Comparison of ENCODE assay signal across 17 cellular contexts in the genomic region with DNA sequence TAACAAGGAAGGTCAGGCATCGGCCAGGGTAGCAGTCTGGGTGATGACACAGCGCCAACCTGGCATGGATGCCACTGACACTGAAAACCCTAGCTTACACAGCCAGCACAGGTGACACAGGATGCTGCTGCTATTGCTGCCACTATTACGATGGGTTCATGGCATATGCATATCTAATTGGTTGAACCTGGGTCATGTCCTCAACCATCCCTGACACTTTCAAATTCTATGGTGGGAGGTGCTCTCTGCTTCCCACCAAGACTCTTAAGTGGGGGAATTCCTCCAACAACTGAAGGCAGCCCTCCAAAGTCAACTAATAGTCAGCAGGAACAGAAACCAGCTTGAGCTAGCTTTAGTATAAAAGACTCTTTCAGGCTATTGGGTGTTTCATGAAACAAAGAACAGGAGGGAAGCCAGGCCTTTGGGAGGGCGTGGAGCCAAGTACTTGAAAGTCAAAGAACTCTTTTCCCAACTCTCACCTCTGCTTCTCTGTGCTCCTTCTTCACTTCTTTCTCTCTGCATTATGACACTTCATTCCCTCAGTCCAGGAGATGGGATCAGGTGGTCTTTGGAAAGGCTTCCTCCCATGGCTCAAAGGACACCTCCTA. TPM values are rescaled to one million over a fixed set of nuclear protein-coding genes. Genes with fewer than 3 reads are reported as not detected.
DNase-seq lines count a peak whose midpoint lies in the region; ATAC-seq and TF ChIP-seq lines count a peak whose summit lies in the region.
"Had no signal": no experiment of that assay in that cellular context is flagged by ENCODE, and none has a peak within 500 bp of the region (broad histone marks: within the 10 kb centered on the region; RNA-seq: fewer than 3 reads in every experiment).

No MANE protein-coding gene starts in this region.

- TF ChIP-seq CTCF in foreskin fibroblast (IDR thresholded peaks at IDR 0.05; ENCODE audit: low read depth, low read length) (no peak), psoas muscle (IDR thresholded peaks at IDR 0.05) (no peak)

- H3K4me3 Mint-ChIP-seq in T-helper 1 cell treated with Interleukin-12 subunit alpha and Interleukin-12 subunit beta and Interleukin-4 antibody, amounts not matched to agents 30 μg/mL and 1 μg/mL, for 36 hours, result no peak overlapping the region
- H3K4me3 Mint-ChIP-seq: activated naive CD4-positive, alpha-beta T cell treated with anti-CD3 and anti-CD28 coated beads for 36 hours; central memory CD8-positive, alpha-beta T cell; HFFc6 had no signal

- peaks cover 6% of the 10 kb centered on the region for H3K9me3 Mint-ChIP-seq in T-helper 1 cell treated with Interleukin-12 subunit alpha and Interleukin-12 subunit beta and Interleukin-4 antibody, amounts not matched to agents 30 μg/mL and 1 μg/mL, for 36 hours
- H3K9me3 Mint-ChIP-seq: activated naive CD4-positive, alpha-beta T cell treated with anti-CD3 and anti-CD28 coated beads for 36 hours; central memory CD8-positive, alpha-beta T cell; HFFc6 had no signal

- WGBS in psoas muscle, 3 donors, result 68 to 80% (median 77%) methylated on average over 4 of the region's 4 CpGs

- H3K9me3 ChIP-seq in psoas muscle, result no peaks in the 10 kb centered on the region

- H3K4me3 ChIP-seq in foreskin fibroblast (ENCODE audit: low read depth in 1 of 2, low read length in 2 of 2) (no peak overlapping the region), psoas muscle (no peak overlapping the region)

- peaks cover 55% of the 10 kb centered on the region for H3K4me1 Mint-ChIP-seq in T-helper 1 cell treated with Interleukin-12 subunit alpha and Interleukin-12 subunit beta and Interleukin-4 antibody, amounts not matched to agents 30 μg/mL and 1 μg/mL, for 36 hours (ENCODE audit: low read depth)

- H3K36me3 Mint-ChIP-seq in T-helper 1 cell treated with Interleukin-12 subunit alpha and Interleukin-12 subunit beta and Interleukin-4 antibody, amounts not matched to agents 30 μg/mL and 1 μg/mL, for 36 hours (ENCODE audit: low read depth), result peaks cover 1% of the 10 kb centered on the region

- H3K27ac Mint-ChIP-seq in T-helper 1 cell treated with Interleukin-12 subunit alpha and Interleukin-12 subunit beta and Interleukin-4 antibody, amounts not matched to agents 30 μg/mL and 1 μg/mL, for 36 hours, result peak overlapping the region; percentile 52
- H3K27ac Mint-ChIP-seq: activated naive CD4-positive, alpha-beta T cell treated with anti-CD3 and anti-CD28 coated beads for 36 hours; HFFc6 had no signal

- no peaks in the 10 kb centered on the region for H3K27me3 Mint-ChIP-seq in T-helper 1 cell treated with Interleukin-12 subunit alpha and Interleukin-12 subunit beta and Interleukin-4 antibody, amounts not matched to agents 30 μg/mL and 1 μg/mL, for 36 hours (ENCODE audit: low read depth)
- H3K27me3 Mint-ChIP-seq: central memory CD8-positive, alpha-beta T cell had no signal

- H3K36me3 ChIP-seq in psoas muscle (ENCODE audit: insufficient read depth in 1 of 2, low read depth in 1 of 2), result no peaks in the 10 kb centered on the region

- ATAC-seq in GM21717 (IDR thresholded peaks at IDR 0.05; ENCODE audit: unreplicated experiment) (peak; percentile 23), HG03432 (IDR thresholded peaks at IDR 0.05; ENCODE audit: unreplicated experiment) (peak; percentile 27), psoas muscle (no peak)

- peaks cover 4% of the 10 kb centered on the region for H3K4me1 ChIP-seq in psoas muscle

- DNase-seq in T-helper 1 cell, result no peak
- peak; percentile 39 for DNase-seq in pons (ENCODE audit: low spot score)
- DNase-seq in foreskin fibroblast, result no peak
- DNase-seq in psoas muscle, result no peak
- no peak for DNase-seq in superior temporal gyrus (ENCODE audit: extremely low spot score)
- DNase-seq: activated CD8-positive, alpha-beta memory T cell treated with anti-CD3 and anti-CD28 coated beads for 24 hours; activated naive CD4-positive, alpha-beta T cell treated with anti-CD3 and anti-CD28 coated beads for 36 hours; HFFc6; Karpas-422; NCI-H1694 treated with DMSO at 0.1 percent for 48 hours; NCI-H82; Right ventricle myocardium superior; trophoblast cell had no signal

- intact Hi-C loops in psoas muscle (cut with DNase I), result no loop called here

- H3K27ac ChIP-seq in psoas muscle, result no peak overlapping the region

- no peaks in the 10 kb centered on the region for H3K27me3 ChIP-seq in psoas muscle (ENCODE audit: insufficient read depth in 3 of 3, low read length in 2 of 3)

RNA-seq across cellular contexts. Expression of a gene that starts 21.3 kb away (rescaled TPM):
- 1 to 10 TPM; 1.9 to 3.0 (median 2.4) TPM for total RNA-seq in psoas muscle
- 10 to 100 TPM in 2 of 3 donors, 1 to 10 TPM in 1; 9.9 to 26.7 (median 10.7) TPM for polyA plus RNA-seq in psoas muscle

RNA-seq across cellular contexts. Expression of a gene that starts 24.0 kb away (rescaled TPM):
- total RNA-seq in psoas muscle, result 10 to 100 TPM; 40.1 to 71.4 (median 60.3) TPM
- 10 to 100 TPM; 18.3 to 76.0 (median 30.2) TPM for polyA plus RNA-seq in psoas muscle

RNA-seq across cellular contexts. Expression of a gene that starts 43.1 kb away (rescaled TPM):
- total RNA-seq in psoas muscle, result 1 to 10 TPM in 3 of 4 donors, under 1 TPM in 1; 0.54 to 3.3 (median 1.2) TPM
- 1 to 10 TPM; 1.3 to 8.5 (median 1.4) TPM for polyA plus RNA-seq in psoas muscle

Comparison
In these comparisons a context has a peak if more than half of its experiments do, and no peak if none do; other contexts are left out.
1. ATAC-seq: peak in GM21717 (single experiment) and HG03432 (single experiment); none in psoas muscle (0 of 4).